ENCODE assay signal across 4 cellular contexts in the genomic region with DNA sequence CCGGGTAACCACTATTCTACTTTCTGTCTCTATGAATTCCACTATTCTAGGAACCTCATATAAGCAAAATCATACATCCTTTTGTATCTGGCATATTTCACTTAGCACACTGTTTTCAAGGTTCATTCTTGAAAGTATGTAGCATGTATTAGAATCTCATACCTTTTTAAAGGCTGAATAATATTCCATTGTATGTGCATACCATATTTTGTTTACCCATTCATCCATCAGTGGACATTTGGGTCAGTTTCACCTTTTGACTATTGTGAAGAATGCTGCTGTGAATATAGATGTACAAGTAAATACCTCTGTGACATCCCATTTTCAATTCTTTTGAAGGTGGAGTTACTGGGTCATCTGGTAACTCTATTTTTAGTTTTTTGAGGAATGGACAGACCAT.
TF ChIP-seq lines count a peak whose summit lies in the region.

No MANE protein-coding gene starts in this region.

TF ChIP-seq in SK-N-SH treated with all-trans-retinoic acid at 6 μM for 48 hours, 23 proteins besides CTCF, POLR2A, EP300 and RAD21:
- TF ChIP-seq TOX (CRISPR knock-in tag; IDR thresholded peaks at IDR 0.05; ENCODE audit: borderline replicate concordance) (no peak), ZNF8 (CRISPR knock-in tag; IDR thresholded peaks at IDR 0.05) (peak; percentile 96), ARNTL (CRISPR knock-in tag; IDR thresholded peaks at IDR 0.05; ENCODE audit: borderline replicate concordance, low read depth) (no peak), TCF4 (CRISPR knock-in tag; IDR thresholded peaks at IDR 0.05; ENCODE audit: borderline replicate concordance) (no peak)

TF ChIP-seq in SK-N-SH, 30 proteins besides CTCF, POLR2A, EP300 and RAD21:
- TF ChIP-seq RXRA (IDR thresholded peaks at IDR 0.05; ENCODE audit: borderline replicate concordance, low read depth) (no peak), GATA2 (CRISPR knock-in tag; IDR thresholded peaks at IDR 0.05) (no peak), YY1 (IDR thresholded peaks at IDR 0.05; ENCODE audit: low read depth) (no peak), EZH2phosphoT487 (IDR thresholded peaks at IDR 0.05; ENCODE audit: borderline replicate concordance, low read depth) (no peak), GABPA (IDR thresholded peaks at IDR 0.05; ENCODE audit: low read depth) (no peak), ELF1 (IDR thresholded peaks at IDR 0.05) (no peak), RCOR1 (IDR thresholded peaks at IDR 0.05; ENCODE audit: low read length) (no peak), FOSL2 (IDR thresholded peaks at IDR 0.05; ENCODE audit: borderline replicate concordance, low read depth) (no peak), FOXM1 (IDR thresholded peaks at IDR 0.05; ENCODE audit: low read depth) (no peak), TEAD4 (IDR thresholded peaks at IDR 0.05; ENCODE audit: borderline replicate concordance, insufficient read depth) (no peak), RFX5 (IDR thresholded peaks at IDR 0.05; ENCODE audit: low read length) (no peak), FOXJ3 (CRISPR knock-in tag; IDR thresholded peaks at IDR 0.05) (no peak), SIN3A (IDR thresholded peaks at IDR 0.05; ENCODE audit: borderline replicate concordance, low read depth, low read length) (no peak), JUND (IDR thresholded peaks at IDR 0.05) (no peak), MXI1 (IDR thresholded peaks at IDR 0.05; ENCODE audit: low read depth, low read length) (no peak), NRF1 (IDR thresholded peaks at IDR 0.05; ENCODE audit: low read depth, low read length) (no peak)
- TF ChIP-seq, protein P1, sequence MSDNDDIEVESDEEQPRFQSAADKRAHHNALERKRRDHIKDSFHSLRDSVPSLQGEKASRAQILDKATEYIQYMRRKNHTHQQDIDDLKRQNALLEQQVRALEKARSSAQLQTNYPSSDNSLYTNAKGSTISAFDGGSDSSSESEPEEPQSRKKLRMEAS (IDR thresholded peaks at IDR 0.05; ENCODE audit: low read depth): no peak
- TF ChIP-seq, protein P2, sequence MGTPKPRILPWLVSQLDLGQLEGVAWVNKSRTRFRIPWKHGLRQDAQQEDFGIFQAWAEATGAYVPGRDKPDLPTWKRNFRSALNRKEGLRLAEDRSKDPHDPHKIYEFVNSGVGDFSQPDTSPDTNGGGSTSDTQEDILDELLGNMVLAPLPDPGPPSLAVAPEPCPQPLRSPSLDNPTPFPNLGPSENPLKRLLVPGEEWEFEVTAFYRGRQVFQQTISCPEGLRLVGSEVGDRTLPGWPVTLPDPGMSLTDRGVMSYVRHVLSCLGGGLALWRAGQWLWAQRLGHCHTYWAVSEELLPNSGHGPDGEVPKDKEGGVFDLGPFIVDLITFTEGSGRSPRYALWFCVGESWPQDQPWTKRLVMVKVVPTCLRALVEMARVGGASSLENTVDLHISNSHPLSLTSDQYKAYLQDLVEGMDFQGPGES (IDR thresholded peaks at IDR 0.05; ENCODE audit: low read depth, low read length): no peak
- TF ChIP-seq, protein P3, sequence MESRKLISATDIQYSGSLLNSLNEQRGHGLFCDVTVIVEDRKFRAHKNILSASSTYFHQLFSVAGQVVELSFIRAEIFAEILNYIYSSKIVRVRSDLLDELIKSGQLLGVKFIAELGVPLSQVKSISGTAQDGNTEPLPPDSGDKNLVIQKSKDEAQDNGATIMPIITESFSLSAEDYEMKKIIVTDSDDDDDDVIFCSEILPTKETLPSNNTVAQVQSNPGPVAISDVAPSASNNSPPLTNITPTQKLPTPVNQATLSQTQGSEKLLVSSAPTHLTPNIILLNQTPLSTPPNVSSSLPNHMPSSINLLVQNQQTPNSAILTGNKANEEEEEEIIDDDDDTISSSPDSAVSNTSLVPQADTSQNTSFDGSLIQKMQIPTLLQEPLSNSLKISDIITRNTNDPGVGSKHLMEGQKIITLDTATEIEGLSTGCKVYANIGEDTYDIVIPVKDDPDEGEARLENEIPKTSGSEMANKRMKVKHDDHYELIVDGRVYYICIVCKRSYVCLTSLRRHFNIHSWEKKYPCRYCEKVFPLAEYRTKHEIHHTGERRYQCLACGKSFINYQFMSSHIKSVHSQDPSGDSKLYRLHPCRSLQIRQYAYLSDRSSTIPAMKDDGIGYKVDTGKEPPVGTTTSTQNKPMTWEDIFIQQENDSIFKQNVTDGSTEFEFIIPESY (IDR thresholded peaks at IDR 0.05; ENCODE audit: borderline replicate concordance, low read depth): no peak
- TF ChIP-seq, protein P4, sequence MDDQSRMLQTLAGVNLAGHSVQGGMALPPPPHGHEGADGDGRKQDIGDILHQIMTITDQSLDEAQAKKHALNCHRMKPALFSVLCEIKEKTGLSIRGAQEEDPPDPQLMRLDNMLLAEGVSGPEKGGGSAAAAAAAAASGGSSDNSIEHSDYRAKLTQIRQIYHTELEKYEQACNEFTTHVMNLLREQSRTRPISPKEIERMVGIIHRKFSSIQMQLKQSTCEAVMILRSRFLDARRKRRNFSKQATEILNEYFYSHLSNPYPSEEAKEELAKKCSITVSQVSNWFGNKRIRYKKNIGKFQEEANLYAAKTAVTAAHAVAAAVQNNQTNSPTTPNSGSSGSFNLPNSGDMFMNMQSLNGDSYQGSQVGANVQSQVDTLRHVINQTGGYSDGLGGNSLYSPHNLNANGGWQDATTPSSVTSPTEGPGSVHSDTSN (IDR thresholded peaks at IDR 0.05): no peak
TF ChIP-seq in SK-N-SH: peak in this region for 0.

TF ChIP-seq in A549, 52 proteins besides CTCF, POLR2A, EP300 and RAD21:
- peak; percentile 65; the same call in 1 of the 2 replicates for TF ChIP-seq KDM1A (IDR thresholded peaks at IDR 0.05; ENCODE audit: low read depth)
- TF ChIP-seq CHD4 (IDR thresholded peaks at IDR 0.05; ENCODE audit: borderline replicate concordance): no peak

TF ChIP-seq in GM12878, 131 proteins besides CTCF, POLR2A, EP300 and RAD21:
- TF ChIP-seq MXI1 (IDR thresholded peaks at IDR 0.05; ENCODE audit: low read depth, low read length) (no peak), POU2F2 (IDR thresholded peaks at IDR 0.05; ENCODE audit: borderline replicate concordance, low read depth, low read length) (no peak), BHLHE40 (IDR thresholded peaks at IDR 0.05; ENCODE audit: borderline replicate concordance in 1 of 2, low read depth in 2 of 2, low read length in 1 of 2) (no peak), HCFC1 (IDR thresholded peaks at IDR 0.05; ENCODE audit: low read length) (no peak), SREBF2 (IDR thresholded peaks at IDR 0.05; ENCODE audit: low read length) (no peak), KAT2A (conservative IDR thresholded peaks at IDR 0.05; ENCODE audit: control insufficient read depth, low read depth, low read length) (no peak), YY1 (IDR thresholded peaks at IDR 0.05; ENCODE audit: low read depth, low read length) (no peak), TCF3 (IDR thresholded peaks at IDR 0.05; ENCODE audit: borderline replicate concordance, insufficient read depth, low read depth, low read length) (no peak)
- TF ChIP-seq, protein P5, sequence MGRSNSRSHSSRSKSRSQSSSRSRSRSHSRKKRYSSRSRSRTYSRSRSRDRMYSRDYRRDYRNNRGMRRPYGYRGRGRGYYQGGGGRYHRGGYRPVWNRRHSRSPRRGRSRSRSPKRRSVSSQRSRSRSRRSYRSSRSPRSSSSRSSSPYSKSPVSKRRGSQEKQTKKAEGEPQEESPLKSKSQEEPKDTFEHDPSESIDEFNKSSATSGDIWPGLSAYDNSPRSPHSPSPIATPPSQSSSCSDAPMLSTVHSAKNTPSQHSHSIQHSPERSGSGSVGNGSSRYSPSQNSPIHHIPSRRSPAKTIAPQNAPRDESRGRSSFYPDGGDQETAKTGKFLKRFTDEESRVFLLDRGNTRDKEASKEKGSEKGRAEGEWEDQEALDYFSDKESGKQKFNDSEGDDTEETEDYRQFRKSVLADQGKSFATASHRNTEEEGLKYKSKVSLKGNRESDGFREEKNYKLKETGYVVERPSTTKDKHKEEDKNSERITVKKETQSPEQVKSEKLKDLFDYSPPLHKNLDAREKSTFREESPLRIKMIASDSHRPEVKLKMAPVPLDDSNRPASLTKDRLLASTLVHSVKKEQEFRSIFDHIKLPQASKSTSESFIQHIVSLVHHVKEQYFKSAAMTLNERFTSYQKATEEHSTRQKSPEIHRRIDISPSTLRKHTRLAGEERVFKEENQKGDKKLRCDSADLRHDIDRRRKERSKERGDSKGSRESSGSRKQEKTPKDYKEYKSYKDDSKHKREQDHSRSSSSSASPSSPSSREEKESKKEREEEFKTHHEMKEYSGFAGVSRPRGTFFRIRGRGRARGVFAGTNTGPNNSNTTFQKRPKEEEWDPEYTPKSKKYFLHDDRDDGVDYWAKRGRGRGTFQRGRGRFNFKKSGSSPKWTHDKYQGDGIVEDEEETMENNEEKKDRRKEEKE (IDR thresholded peaks at IDR 0.05): no peak
- TF ChIP-seq, protein P6, sequence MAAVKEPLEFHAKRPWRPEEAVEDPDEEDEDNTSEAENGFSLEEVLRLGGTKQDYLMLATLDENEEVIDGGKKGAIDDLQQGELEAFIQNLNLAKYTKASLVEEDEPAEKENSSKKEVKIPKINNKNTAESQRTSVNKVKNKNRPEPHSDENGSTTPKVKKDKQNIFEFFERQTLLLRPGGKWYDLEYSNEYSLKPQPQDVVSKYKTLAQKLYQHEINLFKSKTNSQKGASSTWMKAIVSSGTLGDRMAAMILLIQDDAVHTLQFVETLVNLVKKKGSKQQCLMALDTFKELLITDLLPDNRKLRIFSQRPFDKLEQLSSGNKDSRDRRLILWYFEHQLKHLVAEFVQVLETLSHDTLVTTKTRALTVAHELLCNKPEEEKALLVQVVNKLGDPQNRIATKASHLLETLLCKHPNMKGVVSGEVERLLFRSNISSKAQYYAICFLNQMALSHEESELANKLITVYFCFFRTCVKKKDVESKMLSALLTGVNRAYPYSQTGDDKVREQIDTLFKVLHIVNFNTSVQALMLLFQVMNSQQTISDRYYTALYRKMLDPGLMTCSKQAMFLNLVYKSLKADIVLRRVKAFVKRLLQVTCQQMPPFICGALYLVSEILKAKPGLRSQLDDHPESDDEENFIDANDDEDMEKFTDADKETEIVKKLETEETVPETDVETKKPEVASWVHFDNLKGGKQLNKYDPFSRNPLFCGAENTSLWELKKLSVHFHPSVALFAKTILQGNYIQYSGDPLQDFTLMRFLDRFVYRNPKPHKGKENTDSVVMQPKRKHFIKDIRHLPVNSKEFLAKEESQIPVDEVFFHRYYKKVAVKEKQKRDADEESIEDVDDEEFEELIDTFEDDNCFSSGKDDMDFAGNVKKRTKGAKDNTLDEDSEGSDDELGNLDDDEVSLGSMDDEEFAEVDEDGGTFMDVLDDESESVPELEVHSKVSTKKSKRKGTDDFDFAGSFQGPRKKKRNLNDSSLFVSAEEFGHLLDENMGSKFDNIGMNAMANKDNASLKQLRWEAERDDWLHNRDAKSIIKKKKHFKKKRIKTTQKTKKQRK (IDR thresholded peaks at IDR 0.05; ENCODE audit: low read depth, low read length): no peak
